ENCODE assay signal across 10 cellular contexts in the genomic region with DNA sequence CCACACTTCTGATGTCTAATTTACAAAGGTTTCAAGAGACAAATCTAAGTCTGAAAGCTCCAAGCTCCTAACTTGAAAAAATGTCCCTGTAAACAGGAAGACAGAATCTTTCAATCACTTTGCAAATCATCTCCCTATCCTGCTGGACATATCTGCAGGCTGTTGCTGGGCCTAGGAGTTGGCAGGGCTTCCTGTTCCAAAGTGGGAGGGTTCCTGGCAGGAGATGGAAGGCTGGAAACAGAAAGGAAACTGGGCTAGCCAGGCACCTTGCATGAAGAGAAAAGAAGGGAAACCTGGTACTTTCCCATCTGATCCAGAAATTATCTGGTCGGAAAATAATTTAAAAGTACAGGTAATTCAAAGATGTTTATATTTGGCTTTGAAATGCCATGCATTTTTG.
DNase-seq lines count a peak whose midpoint lies in the region; ATAC-seq and TF ChIP-seq lines count a peak whose summit lies in the region.
"Had no signal": no experiment of that assay in that cellular context is flagged by ENCODE, and none has a peak within 500 bp of the region (broad histone marks: within the 10 kb centered on the region; RNA-seq: fewer than 3 reads in every experiment).

No MANE protein-coding gene starts in this region.

- in situ Hi-C loops in transverse colon (cut with MboI; ENCODE audit: low pct_ligation_motif_present in 1 of 4, low pct_unique_long_range_greater_than_20kb in 1 of 4, low sequenced_read_pairs in 3 of 4) = no loop called here

- H3K9me3 ChIP-seq in left lung = no peaks in the 10 kb centered on the region
- no peaks in the 10 kb centered on the region for H3K9me3 ChIP-seq in transverse colon
- H3K9me3 ChIP-seq: pancreas had no signal

- H3K27ac ChIP-seq in left lung (peak overlapping the region; percentile 81 to 93), transverse colon (peak overlapping the region; percentile 92 to 95 (median 94))
- H3K27ac ChIP-seq: pancreas had no signal

- no peak for TF ChIP-seq POLR2A in transverse colon (IDR thresholded peaks at IDR 0.05)

- DNase-seq in NCI-H2081 (lab: John Stamatoyannopoulos, UW) = peak; percentile 20 to 21
- DNase-seq in NCI-H2081 treated with DMSO at 0.1 percent for 48 hours (lab: John Stamatoyannopoulos, UW) = no peak
- DNase-seq in cerebellar nuclear complex (lab: John Stamatoyannopoulos, UW) = peak; percentile 65 to 73
- no peak for DNase-seq in left lung
- DNase-seq in transverse colon = peak; percentile 38
- no peak for DNase-seq in stimulated activated naive CD4-positive, alpha-beta T cell (lab: John Stamatoyannopoulos, UW)
- DNase-seq in UCSD-AML1 (lab: John Stamatoyannopoulos, UW; ENCODE audit: unreplicated experiment) = no peak
- DNase-seq: pancreas had no signal

- 57 to 64% methylated on average over 1 of the region's 1 CpG for WGBS in transverse colon (ENCODE audit: low coverage in 1 of 2), 2 donors

- ATAC-seq in left lung = no peak
- ATAC-seq in GM18870 (IDR thresholded peaks at IDR 0.05; ENCODE audit: unreplicated experiment) = no peak
- ATAC-seq: activated T-helper 17 cell treated with anti-CD3 and anti-CD28 coated beads, Interleukin-2, amount 50 U/mL, for 72 hours; pancreas had no signal

- TF ChIP-seq EP300 in transverse colon (IDR thresholded peaks at IDR 0.05; ENCODE audit: low read depth) = no peak

- H3K36me3 ChIP-seq in left lung = no peaks in the 10 kb centered on the region
- no peaks in the 10 kb centered on the region for H3K36me3 ChIP-seq in transverse colon
- H3K36me3 ChIP-seq: pancreas had no signal

- TF ChIP-seq CTCF in left lung (IDR thresholded peaks at IDR 0.05) (no peak), transverse colon (IDR thresholded peaks at IDR 0.05) (no peak)

- H3K27me3 ChIP-seq in left lung (peaks cover 0 to 42% of the 10 kb centered on the region in 2 donors), transverse colon (peaks cover 5% of the 10 kb centered on the region)
- H3K27me3 ChIP-seq: pancreas had no signal

- H3K4me1 ChIP-seq in left lung = peaks cover 12 to 42% of the 10 kb centered on the region in 2 donors
- H3K4me1 ChIP-seq in transverse colon = peaks cover 0 to 31% (median 14%) of the 10 kb centered on the region in 4 donors

- intact Hi-C loops in left lung (cut with DNase I) (no loop called here), transverse colon (cut with DNase I; ENCODE audit: low total_unique reads) (loop anchor here (5.0 kb wide), 1 partner anchor 41 kb away; no protein-coding TSS in a partner anchor)

- H3K4me3 ChIP-seq in left lung (no peak overlapping the region), transverse colon (no peak overlapping the region)
- H3K4me3 ChIP-seq: pancreas had no signal

Comparison
In these comparisons a context has a peak if more than half of its experiments do, and no peak if none do; other contexts are left out.
1. DNase-seq: peak in NCI-H2081 (2 of 2), cerebellar nuclear complex (2 of 2) and transverse colon (single experiment); none in NCI-H2081 treated with DMSO at 0.1 percent for 48 hours (single experiment), left lung (0 of 2), stimulated activated naive CD4-positive, alpha-beta T cell (0 of 6) and UCSD-AML1 (single experiment).